In genomic region chr9:135029871-135030710, GRCh38 we compare ENCODE assay signal across 29 cellular contexts. TPM values are rescaled to one million over a fixed set of nuclear protein-coding genes. Genes with fewer than 3 reads are reported as not detected.
DNase-seq lines count a peak whose midpoint lies in the region; ATAC-seq, FAIRE-seq and TF ChIP-seq lines count a peak whose summit lies in the region.
"Had no signal": no experiment of that assay in that cellular context is flagged by ENCODE, and none has a peak within 500 bp of the region (broad histone marks: within the 10 kb centered on the region; RNA-seq: fewer than 3 reads in every experiment).

No MANE protein-coding gene starts in this region.

- H3K4ac ChIP-seq in H1 (replicated peaks; ENCODE audit: insufficient read length, low read depth, low read length): no peak overlapping the region

- H2AFZ ChIP-seq in H1 (ENCODE audit: low read length) (no peak overlapping the region), osteoblast (ENCODE audit: low read length) (no peak overlapping the region)
- H2AFZ ChIP-seq: PC-9 had no signal

- no peak overlapping the region for H3K4me3 ChIP-seq in BLaER1 treated with 17β-estradiol and CSF1 and Interleukin-3, amounts not matched to agents 10 nM and 100 nM
- H3K4me3 ChIP-seq in NT2/D1 (ENCODE audit: insufficient read length, low read depth): no peak overlapping the region
- H3K4me3 ChIP-seq in H1 (ENCODE audit: extremely low read depth in 1 of 4, insufficient read depth in 2 of 4, low read depth in 3 of 4, low read length in 4 of 4): no peak overlapping the region
- no peak overlapping the region for H3K4me3 ChIP-seq in osteoblast (ENCODE audit: insufficient read depth, low read length)
- H3K4me3 ChIP-seq: A549, GM12878, HAP-1, PC-9 had no signal

- peaks cover 0 to 9% (median 0%) of the 10 kb centered on the region in 11 experiments; a peak in 2 of 22 replicates for H4K20me1 ChIP-seq in BLaER1 treated with 17β-estradiol and CSF1 and Interleukin-3, amounts not matched to agents 10 nM and 100 nM
- H4K20me1 ChIP-seq in H1 (replicated peaks in 1 of 2; ENCODE audit: control insufficient read depth in 1 of 2, insufficient read depth in 2 of 2, low read length in 2 of 2) (no peaks in the 10 kb centered on the region), osteoblast (ENCODE audit: insufficient read depth, low read length) (no peaks in the 10 kb centered on the region)

- no peak overlapping the region for H2BK20ac ChIP-seq in H1 (ENCODE audit: low read length)

- H3K27ac ChIP-seq in BLaER1 treated with 17β-estradiol and CSF1 and Interleukin-3, amounts not matched to agents 10 nM and 100 nM: no peak overlapping the region
- H3K27ac ChIP-seq in H1 (ENCODE audit: low read depth, low read length) (no peak overlapping the region), osteoblast (ENCODE audit: low read depth, low read length) (no peak overlapping the region)
- H3K27ac ChIP-seq: A549, C4-2B, PC-9 had no signal

- H3K18ac ChIP-seq in H1 (ENCODE audit: extremely low read depth, low read length): no peak overlapping the region

- peak overlapping the region in 10 of 11 experiments; percentile 20 to 93 (median 72); a peak in 17 of 22 replicates for H3K4me2 ChIP-seq in BLaER1 treated with 17β-estradiol and CSF1 and Interleukin-3, amounts not matched to agents 10 nM and 100 nM
- H3K4me2 ChIP-seq in H1 (ENCODE audit: insufficient read depth in 1 of 2, low read depth in 2 of 2, low read length in 2 of 2): no peak overlapping the region
- H3K4me2 ChIP-seq in osteoblast (ENCODE audit: insufficient read depth, low read length): no peak overlapping the region
- H3K4me2 ChIP-seq: A549, PC-9 had no signal

- no peak overlapping the region for H3K14ac ChIP-seq in H1 (ENCODE audit: insufficient read length)

- H2BK120ac ChIP-seq in H1 (replicated peaks; ENCODE audit: low read depth, low read length): no peak overlapping the region

- H4K5ac ChIP-seq in H1 (ENCODE audit: insufficient read length, low read depth, low read length): no peak overlapping the region

- no peak overlapping the region for H2BK5ac ChIP-seq in H1 (ENCODE audit: low read depth, low read length)

- no peaks in the 10 kb centered on the region for H3K23me2 ChIP-seq in H1 (ENCODE audit: low read depth, low read length)

- peak overlapping the region; percentile 5; the same call in 1 of the 2 replicates for H4K8ac ChIP-seq in H1 (ENCODE audit: extremely low read depth, insufficient read depth, low read length)

- no peak for TF ChIP-seq POLR2A in H1 (IDR thresholded peaks at IDR 0.05; ENCODE audit: control extremely low read depth in 1 of 2, low read depth in 2 of 2, low read length in 2 of 2)

- H2BK15ac ChIP-seq in H1 (ENCODE audit: low read length): no peak overlapping the region

- peak overlapping the region in 2 of 11 experiments; percentile 42 to 47; a peak in 1 of 22 replicates for H3K9ac ChIP-seq in BLaER1 treated with 17β-estradiol and CSF1 and Interleukin-3, amounts not matched to agents 10 nM and 100 nM
- H3K9ac ChIP-seq in NT2/D1 (ENCODE audit: insufficient read length, low read depth) (peak overlapping the region; percentile 53), H1 (replicated peaks in 1 of 4; ENCODE audit: extremely low read depth in 1 of 4, low read depth in 3 of 4, low read length in 3 of 4) (no peak overlapping the region)

- TF ChIP-seq CTCF in H1 (IDR thresholded peaks at IDR 0.05; ENCODE audit: control extremely low read depth in 1 of 3, insufficient read depth in 1 of 3, low read depth in 1 of 3, low read length in 3 of 3) (no peak), osteoblast (IDR thresholded peaks at IDR 0.05; ENCODE audit: extremely low read depth, low read depth, low read length) (no peak)

- H3K23ac ChIP-seq in H1 (ENCODE audit: insufficient read length): no peak overlapping the region

- CTCF ChIA-PET in H1 (lab: Charles Lee; ENCODE audit: partially characterized antibody): interaction anchor here (1.0 to 1.8 kb wide), 3 partner anchors 10 to 251 kb away, joined by 3 to 8 read pairs (median 3); no protein-coding TSS in a partner anchor

- H3K27me3 ChIP-seq in BLaER1 treated with 17β-estradiol and CSF1 and Interleukin-3, amounts not matched to agents 10 nM and 100 nM: peaks cover 0 to 14% (median 0%) of the 10 kb centered on the region in 11 experiments; a peak in 4 of 22 replicates
- no peaks in the 10 kb centered on the region for H3K27me3 ChIP-seq in NT2/D1 (ENCODE audit: insufficient read depth, insufficient read length)
- H3K27me3 ChIP-seq in H1 (replicated peaks in 1 of 4; ENCODE audit: control insufficient read depth in 3 of 4, extremely low read depth in 1 of 4, insufficient read depth in 3 of 4, low read length in 3 of 4): no peaks in the 10 kb centered on the region
- no peaks in the 10 kb centered on the region for H3K27me3 ChIP-seq in osteoblast (ENCODE audit: insufficient read depth, low read length)

- H3K4me1 ChIP-seq in BLaER1 treated with 17β-estradiol and CSF1 and Interleukin-3, amounts not matched to agents 10 nM and 100 nM: peaks cover 0 to 49% (median 34%) of the 10 kb centered on the region in 10 experiments; a peak in 17 of 20 replicates
- peaks cover 13% of the 10 kb centered on the region for H3K4me1 ChIP-seq in NT2/D1 (ENCODE audit: insufficient read depth, insufficient read length)
- H3K4me1 ChIP-seq in H1 (replicated peaks in 1 of 4; ENCODE audit: control insufficient read depth in 3 of 4, insufficient read depth in 4 of 4, low read length in 3 of 4): peaks cover 0 to 2% (median 0%) of the 10 kb centered on the region in 4 experiments; a peak in 1 of 7 replicates
- no peaks in the 10 kb centered on the region for H3K4me1 ChIP-seq in osteoblast (ENCODE audit: insufficient read depth, low read length)
- H3K4me1 ChIP-seq: A549, HAP-1 had no signal

- H3K79me2 ChIP-seq in H1 (ENCODE audit: control insufficient read depth in 1 of 2, insufficient read depth in 2 of 2, low read length in 2 of 2) (no peaks in the 10 kb centered on the region), osteoblast (ENCODE audit: insufficient read depth, low read length) (no peaks in the 10 kb centered on the region)

- no peak overlapping the region for H2AK5ac ChIP-seq in H1 (ENCODE audit: low read depth, low read length)

- H2BK12ac ChIP-seq in H1 (ENCODE audit: low read depth, low read length): no peak overlapping the region

- H3K56ac ChIP-seq in H1 (replicated peaks; ENCODE audit: insufficient read length, low read depth, low read length): no peak overlapping the region

- no peak overlapping the region for H4K91ac ChIP-seq in H1 (replicated peaks; ENCODE audit: insufficient read length, low read length)

- H3K36me3 ChIP-seq in BLaER1 treated with 17β-estradiol and CSF1 and Interleukin-3, amounts not matched to agents 10 nM and 100 nM: no peaks in the 10 kb centered on the region
- H3K36me3 ChIP-seq in NT2/D1 (ENCODE audit: insufficient read depth, insufficient read length, low read length) (no peaks in the 10 kb centered on the region), H1 (ENCODE audit: control insufficient read depth in 2 of 4, insufficient read depth in 4 of 4, low read length in 3 of 4) (no peaks in the 10 kb centered on the region), osteoblast (ENCODE audit: insufficient read depth, low read length) (no peaks in the 10 kb centered on the region)
- H3K36me3 ChIP-seq: HAP-1 had no signal

- H3K79me1 ChIP-seq in H1 (ENCODE audit: low read depth, low read length): no peaks in the 10 kb centered on the region

- TF ChIP-seq EP300 in H1 (IDR thresholded peaks at IDR 0.05; ENCODE audit: borderline replicate concordance in 1 of 2, low read depth in 2 of 2, low read length in 2 of 2): no peak

- no peak for FAIRE-seq in H1 (lab: Jason Lieb, UNC)
- FAIRE-seq: A549, GM12878 had no signal

- DNase-seq in NT2/D1 (ENCODE audit: low read depth, low spot score) (no peak), H1 (ENCODE audit: low read depth in 1 of 2, low spot score in 2 of 2) (no peak), osteoblast (ENCODE audit: insufficient read length, low spot score, missing footprints) (peak; percentile 46), SHP77 (lab: John Stamatoyannopoulos, UW) (no peak)
- DNase-seq: AML-193; CD8-positive, alpha-beta T cell; DMS 273 treated with DMSO at 0.1 percent for 48 hours; DMS79; EL; GDM1; HFFc6; KBM-7; MV-4-11; NCI-H1105; NCI-H1436 treated with DMSO at 0.1 percent for 48 hours; NCI-H187 treated with DMSO at 0.1 percent for 48 hours; NCI-H2107; NCI-H748 treated with DMSO at 0.1 percent for 48 hours; PC-9; SHP77 treated with DMSO at 0.1 percent for 48 hours had no signal

- WGBS in H1 (ENCODE audit: extremely low coverage in 1 of 2, insufficient coverage in 1 of 2, insufficient read length in 1 of 2, insufficient replicate concordance in 2 of 2, low coverage in 1 of 2, low lambda C conversion rate in 2 of 2, missing lambda C conversion rate in 1 of 2), 2 experiments: 87% methylated on average over 16 of the region's 24 CpGs; no CpG with 5 or more reads in 1 of the 2 experiments

- ATAC-seq in GM21825 (IDR thresholded peaks at IDR 0.05; ENCODE audit: unreplicated experiment) (no peak), GM21717 (IDR thresholded peaks at IDR 0.05; ENCODE audit: unreplicated experiment) (no peak)
- ATAC-seq: CD8-positive, alpha-beta T cell; GM12878 had no signal

- peaks cover 0 to 5% (median 2%) of the 10 kb centered on the region in 11 experiments; a peak in 6 of 22 replicates for H3K9me3 ChIP-seq in BLaER1 treated with 17β-estradiol and CSF1 and Interleukin-3, amounts not matched to agents 10 nM and 100 nM (replicated peaks in 1 of 11)
- H3K9me3 ChIP-seq in NT2/D1 (ENCODE audit: insufficient read depth, low read length) (no peaks in the 10 kb centered on the region), H1 (ENCODE audit: insufficient read depth in 2 of 2, low read depth in 1 of 2, low read length in 1 of 2) (no peaks in the 10 kb centered on the region), osteoblast (ENCODE audit: low read depth, low read length) (no peaks in the 10 kb centered on the region)
- H3K9me3 ChIP-seq: HAP-1 had no signal

- TF ChIP-seq RAD21 in H1 (IDR thresholded peaks at IDR 0.05 in 1 of 2, conservative IDR thresholded peaks at IDR 0.05 in 1 of 2; ENCODE audit: low read depth in 2 of 2, low read length in 2 of 2): no peak

- POLR2A ChIA-PET in H1 (lab: Charles Lee; ENCODE audit: partially characterized antibody): no interaction called here

TF ChIP-seq in H1, 55 proteins besides CTCF, POLR2A, EP300 and RAD21 (continues in another document):
- no peak for TF ChIP-seq CEBPB (IDR thresholded peaks at IDR 0.05; ENCODE audit: low read depth, low read length)

RNA-seq across cellular contexts. Expression of gene OLFM1, which starts 57.4 kb away (rescaled TPM):
- 47.9 and 53.4 TPM in 2 replicates for total RNA-seq in H1 (2021; fragmentation: NEBNext Ultra II Directional; extraction: Animal tissue kit (Norgen Biotek cat#: 25700))
- 49.7 and 53.0 TPM in 2 replicates for polyA plus RNA-seq in H1 (2011; rRNA removed)
- polyA plus RNA-seq in H1 (2011; cell fraction: cytosol; rRNA removed): 37.8 TPM
- polyA plus RNA-seq in H1 (2011; cell fraction: nucleus; rRNA removed): 42.9 TPM
- polyA plus RNA-seq in H1 (2012, experiment 1 of 2): 67.7 to 74.9 TPM (median 71.8 TPM) in 4 replicates
- 33.0 TPM for polyA plus RNA-seq in H1 (2012, experiment 2 of 2)
- 44.2 TPM for polyA plus RNA-seq in H1 (2013, experiment 1 of 2)
- polyA plus RNA-seq in H1 (2013, experiment 2 of 2): 49.5 TPM
- polyA minus RNA-seq in H1 (2011; rRNA and poly(A)+ RNA removed): 23.8 and 30.3 TPM in 2 replicates
- polyA minus RNA-seq in H1 (2011; cell fraction: cytosol; rRNA and poly(A)+ RNA removed): 18.1 TPM
- 17.3 TPM for polyA minus RNA-seq in H1 (2011; cell fraction: nucleus; rRNA and poly(A)+ RNA removed)
- total RNA-seq in osteoblast: under 0.01 and 0.29 TPM in 2 replicates
- total RNA-seq: CD8-positive, alpha-beta T cell; GM12878; LHCN-M2; MCF 10A; PC-9 had no signal
- polyA plus RNA-seq: GM12878 had no signal

Comparison
In these comparisons a context has a peak if more than half of its experiments do, and no peak if none do; other contexts are left out.
1. H3K4me2 ChIP-seq: peak in BLaER1 treated with 17β-estradiol and CSF1 and Interleukin-3, amounts not matched to agents 10 nM and 100 nM (10 of 11); none in H1 (0 of 2) and osteoblast (single experiment).
2. RNA of gene OLFM1, which starts 57.4 kb away (total RNA-seq): 47.9 to 53.4 TPM in H1; under 0.01 to 0.29 TPM in osteoblast; every median in the first group is over 10 times any median in the second.